ENCODE assay signal across 7 cellular contexts in genomic region chr3:131361464-131362421, GRCh38. TPM values are rescaled to one million over a fixed set of nuclear protein-coding genes. Genes with fewer than 3 reads are reported as not detected.
DNase-seq lines count a peak whose midpoint lies in the region; ATAC-seq, FAIRE-seq and TF ChIP-seq lines count a peak whose summit lies in the region.

No MANE protein-coding gene starts in this region.

- H3K4me1 ChIP-seq in Peyer's patch = no peaks in the 10 kb centered on the region
- peaks cover 2 to 8% (median 5%) of the 10 kb centered on the region in 4 experiments; a peak in 4 of 7 replicates for H3K4me1 ChIP-seq in H1 (replicated peaks in 1 of 4; ENCODE audit: control insufficient read depth in 3 of 4, insufficient read depth in 4 of 4, low read length in 3 of 4)
- peaks cover 17% of the 10 kb centered on the region for H3K4me1 ChIP-seq in lower lobe of right lung
- peaks cover 7% of the 10 kb centered on the region for H3K4me1 ChIP-seq in testis

- no peak overlapping the region for H2AK5ac ChIP-seq in H1 (ENCODE audit: low read depth, low read length)

- H2BK20ac ChIP-seq in H1 (ENCODE audit: low read length) = 0 out of 2 replicates have a peak overlapping the region, but pooled peaks have one; percentile 61

- no peak; a peak in 1 of 3 replicates for TF ChIP-seq EP300 in H1 (IDR thresholded peaks at IDR 0.05; ENCODE audit: borderline replicate concordance in 1 of 2, low read depth in 2 of 2, low read length in 2 of 2)

- no peak for TF ChIP-seq CTCF in Peyer's patch (IDR thresholded peaks at IDR 0.05)
- no peak for TF ChIP-seq CTCF in H1 (IDR thresholded peaks at IDR 0.05; ENCODE audit: control extremely low read depth in 1 of 3, insufficient read depth in 1 of 3, low read depth in 1 of 3, low read length in 3 of 3)
- no peak for TF ChIP-seq CTCF in lower lobe of right lung (IDR thresholded peaks at IDR 0.05)
- no peak for TF ChIP-seq CTCF in testis (IDR thresholded peaks at IDR 0.05)

- peak overlapping the region; percentile 74 for H3K56ac ChIP-seq in H1 (replicated peaks; ENCODE audit: insufficient read length, low read depth, low read length)

- peak overlapping the region; percentile 63 to 88 (median 80) for H3K9ac ChIP-seq in H1 (replicated peaks in 1 of 4; ENCODE audit: extremely low read depth in 1 of 4, low read depth in 3 of 4, low read length in 3 of 4)

- ATAC-seq in GM18517 (IDR thresholded peaks at IDR 0.05; ENCODE audit: unreplicated experiment) (peak; percentile 95), HG02852 (IDR thresholded peaks at IDR 0.05; ENCODE audit: unreplicated experiment) (peak; percentile 82), lower lobe of right lung (peak; percentile 98 to 99)

- H3K9me3 ChIP-seq in Peyer's patch (no peaks in the 10 kb centered on the region), H1 (ENCODE audit: insufficient read depth in 2 of 2, low read depth in 1 of 2, low read length in 1 of 2) (0 out of 4 replicates have a peak, but pooled peaks cover 0 to 5% of the 10 kb centered on the region in 2 experiments), lower lobe of right lung (no peaks in the 10 kb centered on the region), testis (no peaks in the 10 kb centered on the region)

- peak; percentile 63 for FAIRE-seq in H1 (lab: Jason Lieb, UNC)

- CTCF ChIA-PET in H1 (lab: Charles Lee; ENCODE audit: partially characterized antibody) = interaction anchor here (1.1 to 1.2 kb wide), 2 partner anchors 18 to 328 kb away, joined by 3 to 4 read pairs; no protein-coding TSS in a partner anchor

- H2BK120ac ChIP-seq in H1 (replicated peaks; ENCODE audit: low read depth, low read length) = no peak overlapping the region

- H3K4me3 ChIP-seq in Peyer's patch (peak overlapping the region; percentile 35 to 69 (median 54)), H1 (ENCODE audit: extremely low read depth in 1 of 4, insufficient read depth in 2 of 4, low read depth in 3 of 4, low read length in 4 of 4) (peak overlapping the region; percentile 61 to 75 (median 70)), lower lobe of right lung (peak overlapping the region; percentile 65), testis (peak overlapping the region; percentile 53 to 74)

- no peak overlapping the region for H3K23ac ChIP-seq in H1 (ENCODE audit: insufficient read length)

- peak overlapping the region; percentile 95; the same call in 1 of the 2 replicates for H4K8ac ChIP-seq in H1 (ENCODE audit: extremely low read depth, insufficient read depth, low read length)

- H3K36me3 ChIP-seq in Peyer's patch = no peaks in the 10 kb centered on the region
- H3K36me3 ChIP-seq in H1 (ENCODE audit: control insufficient read depth in 2 of 4, insufficient read depth in 4 of 4, low read length in 3 of 4) = no peaks in the 10 kb centered on the region
- H3K36me3 ChIP-seq in lower lobe of right lung = no peaks in the 10 kb centered on the region
- no peaks in the 10 kb centered on the region for H3K36me3 ChIP-seq in testis (ENCODE audit: low read depth, missing control alignments)

- intact Hi-C loops in lower lobe of right lung (cut with DNase I) = no loop called here
- intact Hi-C loops in testis (cut with DNase I; ENCODE audit: low total_unique reads) = no loop called here

- peak overlapping the region; percentile 49 for H4K5ac ChIP-seq in H1 (ENCODE audit: insufficient read length, low read depth, low read length)

- 0 out of 2 replicates have a peak overlapping the region, but pooled peaks have one; percentile 45 for H2BK12ac ChIP-seq in H1 (ENCODE audit: low read depth, low read length)

- peak overlapping the region in 3 of 4 donors; percentile 77 to 94 (median 93) for H3K27ac ChIP-seq in Peyer's patch
- peak overlapping the region; percentile 89 for H3K27ac ChIP-seq in H1 (ENCODE audit: low read depth, low read length)
- peak overlapping the region; percentile 90 for H3K27ac ChIP-seq in lower lobe of right lung
- peak overlapping the region; percentile 2 to 67 for H3K27ac ChIP-seq in testis

- peak overlapping the region; percentile 55 for H3K4ac ChIP-seq in H1 (replicated peaks; ENCODE audit: insufficient read length, low read depth, low read length)

- H3K27me3 ChIP-seq in Peyer's patch = no peaks in the 10 kb centered on the region
- H3K27me3 ChIP-seq in H1 (replicated peaks in 1 of 4; ENCODE audit: control insufficient read depth in 3 of 4, extremely low read depth in 1 of 4, insufficient read depth in 3 of 4, low read length in 3 of 4) = no peaks in the 10 kb centered on the region; a peak in 1 of 7 replicates
- no peaks in the 10 kb centered on the region for H3K27me3 ChIP-seq in lower lobe of right lung (ENCODE audit: low read depth)
- H3K27me3 ChIP-seq in testis = no peaks in the 10 kb centered on the region

- peak; percentile 43 to 97 (median 96) for DNase-seq in Peyer's patch
- DNase-seq in H1 (ENCODE audit: low read depth in 1 of 2, low spot score in 2 of 2) = peak; percentile 95
- DNase-seq in lower lobe of right lung = peak; percentile 99
- peak; percentile 96 for DNase-seq in testis
- no peak for DNase-seq in KBM-7

- no peak overlapping the region for H2BK15ac ChIP-seq in H1 (ENCODE audit: low read length)

- peak overlapping the region; percentile 62 for H3K18ac ChIP-seq in H1 (ENCODE audit: extremely low read depth, low read length)

- H3K14ac ChIP-seq in H1 (ENCODE audit: insufficient read length) = no peak overlapping the region

- POLR2A ChIA-PET in H1 (lab: Charles Lee; ENCODE audit: partially characterized antibody) = interaction anchor here (0.6 to 4.4 kb wide), 8 partner anchors 9 to 145 kb away, joined by 3 to 41 read pairs (median 5); partner anchors contain the start of gene NUDT16

- peak overlapping the region; percentile 90 for H2BK5ac ChIP-seq in H1 (ENCODE audit: low read depth, low read length)

- peak overlapping the region; percentile 87 for H2AFZ ChIP-seq in H1 (ENCODE audit: low read length)

- peaks cover 4 to 24% of the 10 kb centered on the region in 2 experiments for H3K79me2 ChIP-seq in H1 (ENCODE audit: control insufficient read depth in 1 of 2, insufficient read depth in 2 of 2, low read length in 2 of 2)

- peak; percentile 94 to 95 for TF ChIP-seq POLR2A in Peyer's patch (IDR thresholded peaks at IDR 0.05)
- TF ChIP-seq POLR2A in H1 (IDR thresholded peaks at IDR 0.05; ENCODE audit: control extremely low read depth in 1 of 2, low read depth in 2 of 2, low read length in 2 of 2) = peak; percentile 62 to 90
- no peak for TF ChIP-seq POLR2A in testis (IDR thresholded peaks at IDR 0.05)

- no peak; a peak in 1 of 4 replicates for TF ChIP-seq RAD21 in H1 (IDR thresholded peaks at IDR 0.05 in 1 of 2, conservative IDR thresholded peaks at IDR 0.05 in 1 of 2; ENCODE audit: low read depth in 2 of 2, low read length in 2 of 2)

- no peaks in the 10 kb centered on the region for H4K20me1 ChIP-seq in H1 (replicated peaks in 1 of 2; ENCODE audit: control insufficient read depth in 1 of 2, insufficient read depth in 2 of 2, low read length in 2 of 2)

- peaks cover 6% of the 10 kb centered on the region; the same call in 1 of the 2 replicates for H3K23me2 ChIP-seq in H1 (ENCODE audit: low read depth, low read length)

- peak overlapping the region; percentile 71 to 90 for H3K4me2 ChIP-seq in H1 (ENCODE audit: insufficient read depth in 1 of 2, low read depth in 2 of 2, low read length in 2 of 2)

- in situ Hi-C loops in KBM-7 (cut with MboI; ENCODE audit: low pct_unique_long_range_greater_than_20kb, low sequenced_read_pairs) = no loop called here

- no peaks in the 10 kb centered on the region for H3K79me1 ChIP-seq in H1 (ENCODE audit: low read depth, low read length)

- no peak overlapping the region for H4K91ac ChIP-seq in H1 (replicated peaks; ENCODE audit: insufficient read length, low read length)

- 5% methylated on average over 44 of the region's 64 CpGs; no CpG with 5 or more reads in 1 of the 2 experiments for WGBS in H1 (ENCODE audit: extremely low coverage in 1 of 2, insufficient coverage in 1 of 2, insufficient read length in 1 of 2, insufficient replicate concordance in 2 of 2, low coverage in 1 of 2, low lambda C conversion rate in 2 of 2, missing lambda C conversion rate in 1 of 2), 2 experiments
- WGBS in testis, 2 donors = 4 to 15% methylated on average over 5 to 57 of the region's 64 CpGs

TF ChIP-seq in H1, 55 proteins besides CTCF, POLR2A, EP300 and RAD21 (continues in another document):
- peak; percentile 69 for TF ChIP-seq TEAD4 (IDR thresholded peaks at IDR 0.05; ENCODE audit: low read depth, low read length)
- peak; percentile 94 for TF ChIP-seq EGR1 (IDR thresholded peaks at IDR 0.05; ENCODE audit: borderline replicate concordance, low read depth, low read length)
- TF ChIP-seq MAX (IDR thresholded peaks at IDR 0.05) = peak; percentile 84
- TF ChIP-seq ASH2L (IDR thresholded peaks at IDR 0.05; ENCODE audit: low read length) = peak; percentile 79
- peak; percentile 79; the same call in 1 of the 2 replicates for TF ChIP-seq RBBP5 (IDR thresholded peaks at IDR 0.05; ENCODE audit: borderline replicate concordance, low read depth, low read length)
- peak; percentile 80 for TF ChIP-seq PHF8 (conservative IDR thresholded peaks at IDR 0.05; ENCODE audit: low read depth, low read length)
- TF ChIP-seq KDM4A (IDR thresholded peaks at IDR 0.05; ENCODE audit: low read depth, low read length, severe bottlenecking) = peak; percentile 88
- 0 out of 2 replicates have a peak, but pooled peaks have one; percentile 45 for TF ChIP-seq CHD2 (IDR thresholded peaks at IDR 0.05; ENCODE audit: low read length)
- peak; percentile 27; the same call in 1 of the 2 replicates for TF ChIP-seq KDM1A (IDR thresholded peaks at IDR 0.05; ENCODE audit: borderline replicate concordance, low read length)
- peak; percentile 31; the same call in 1 of the 2 replicates for TF ChIP-seq TAF1 (IDR thresholded peaks at IDR 0.05; ENCODE audit: low read depth, low read length)

RNA-seq across cellular contexts. Expression of gene NUDT16, which starts 19.8 kb away (rescaled TPM):
- 100 to 1,000 TPM in 3 of 4 donors, 10 to 100 TPM in 1; 28.1 to 209 (median 132) TPM for total RNA-seq in Peyer's patch
- 18.3 and 19.1 TPM in 2 replicates for total RNA-seq in H1 (2021; fragmentation: NEBNext Ultra II Directional; extraction: Animal tissue kit (Norgen Biotek cat#: 25700))
- 8.5 and 12.2 TPM in 2 replicates for polyA plus RNA-seq in H1 (2011; rRNA removed)
- polyA plus RNA-seq in H1 (2011; cell fraction: cytosol; rRNA removed) = 12.4 TPM
- polyA plus RNA-seq in H1 (2011; cell fraction: nucleus; rRNA removed) = 14.4 TPM
- 15.8 to 21.9 TPM (median 18.7 TPM) in 4 replicates for polyA plus RNA-seq in H1 (2012, experiment 1 of 2)
- polyA plus RNA-seq in H1 (2012, experiment 2 of 2) = 3.5 TPM
- polyA plus RNA-seq in H1 (2013, experiment 1 of 2) = 11.3 TPM
- 11.2 TPM for polyA plus RNA-seq in H1 (2013, experiment 2 of 2)
- polyA minus RNA-seq in H1 (2011; rRNA and poly(A)+ RNA removed) = 9.5 and 11.0 TPM in 2 replicates
- polyA minus RNA-seq in H1 (2011; cell fraction: cytosol; rRNA and poly(A)+ RNA removed) = 11.1 TPM
- polyA minus RNA-seq in H1 (2011; cell fraction: nucleus; rRNA and poly(A)+ RNA removed) = 19.6 TPM
- 38.7 TPM for total RNA-seq in lower lobe of right lung
- total RNA-seq in testis = 10 to 100 TPM; 20.8 to 26.4 TPM
- polyA plus RNA-seq in testis (ENCODE audit: insufficient read depth, low read depth, low replicate concordance) = 20.6 TPM

Comparison
In these comparisons a context has a peak if more than half of its experiments do, and no peak if none do; other contexts are left out.
1. H3K27ac ChIP-seq: peak in every context shown above with its lines; median percentile 93 in Peyer's patch; 90 in lower lobe of right lung; 89 in H1; 34 in testis.